8 cellular contexts compared by ENCODE assay signal in the genomic region with DNA sequence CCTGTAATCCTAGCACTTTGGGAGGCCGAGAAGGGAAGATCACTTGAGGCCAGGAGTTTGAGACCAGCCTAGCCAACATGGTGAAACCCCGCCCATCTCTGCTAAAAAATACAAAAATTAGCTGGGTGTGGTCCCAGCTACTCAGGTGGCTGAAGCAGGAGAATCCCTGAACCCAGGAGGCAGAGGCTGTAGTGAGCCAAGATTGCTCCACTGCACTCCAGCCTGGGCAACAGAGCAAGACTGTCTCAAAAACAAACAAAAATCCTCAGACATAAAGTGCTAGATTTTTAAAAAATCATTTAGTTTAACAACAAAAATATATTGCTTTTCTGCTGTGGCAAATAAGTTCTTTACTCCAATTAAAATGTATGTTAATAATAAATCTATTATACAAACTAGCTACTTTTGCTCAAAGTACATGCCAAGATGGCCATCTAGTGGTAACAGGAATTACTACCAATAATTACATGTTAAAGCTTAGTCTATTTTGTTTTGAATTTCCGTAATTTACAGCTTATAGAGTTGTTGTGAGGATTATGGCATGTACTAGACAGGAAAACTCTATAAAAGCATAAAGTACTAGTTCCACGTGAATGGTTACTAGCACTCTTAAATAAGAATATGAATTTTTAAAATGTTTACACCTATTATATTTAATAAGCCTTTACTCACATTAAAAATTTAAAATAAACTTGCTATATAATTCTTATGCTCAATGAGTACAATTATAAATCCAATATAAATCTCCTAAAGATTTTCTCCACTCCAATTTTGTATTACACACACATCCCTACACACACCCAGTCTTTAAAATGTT. TPM values are rescaled to one million over a fixed set of nuclear protein-coding genes. Genes with fewer than 3 reads are reported as not detected.
DNase-seq lines count a peak whose midpoint lies in the region; ATAC-seq, FAIRE-seq and TF ChIP-seq lines count a peak whose summit lies in the region.

No MANE protein-coding gene starts in this region.

- no peaks in the 10 kb centered on the region for H3K36me3 Mint-ChIP-seq in astrocyte (ENCODE audit: low read depth, unreplicated experiment)
- peaks cover 1% of the 10 kb centered on the region for H3K36me3 Mint-ChIP-seq in activated CD4-positive, alpha-beta memory T cell treated with anti-CD3 and anti-CD28 coated beads for 36 hours

- no peak overlapping the region for H3K4me3 Mint-ChIP-seq in astrocyte (ENCODE audit: unreplicated experiment)
- no peak overlapping the region for H3K4me3 Mint-ChIP-seq in activated CD4-positive, alpha-beta memory T cell treated with anti-CD3 and anti-CD28 coated beads for 36 hours

- H3K4me3 ChIP-seq in astrocyte (ENCODE audit: insufficient read depth, low read depth, low read length) = no peak overlapping the region
- H3K4me3 ChIP-seq in vagina = no peak overlapping the region

- H3K36me3 ChIP-seq in astrocyte (ENCODE audit: insufficient read depth, low read length) = no peaks in the 10 kb centered on the region
- H3K36me3 ChIP-seq in vagina = no peaks in the 10 kb centered on the region

- no peaks in the 10 kb centered on the region for H3K9me3 Mint-ChIP-seq in astrocyte (ENCODE audit: unreplicated experiment)
- no peaks in the 10 kb centered on the region for H3K9me3 Mint-ChIP-seq in activated CD4-positive, alpha-beta memory T cell treated with anti-CD3 and anti-CD28 coated beads for 36 hours

- no peak overlapping the region for H3K27ac Mint-ChIP-seq in astrocyte (ENCODE audit: unreplicated experiment)
- no peak overlapping the region for H3K27ac Mint-ChIP-seq in activated CD4-positive, alpha-beta memory T cell treated with anti-CD3 and anti-CD28 coated beads for 36 hours

- peak; percentile 62 for TF ChIP-seq CTCF in astrocyte (IDR thresholded peaks at IDR 0.05; ENCODE audit: insufficient read depth, low read depth, low read length)
- peak; percentile 47 to 62 (median 48) for TF ChIP-seq CTCF in vagina (IDR thresholded peaks at IDR 0.05)

- H3K27me3 Mint-ChIP-seq in astrocyte (ENCODE audit: low read depth, unreplicated experiment) = no peaks in the 10 kb centered on the region
- no peaks in the 10 kb centered on the region for H3K27me3 Mint-ChIP-seq in activated CD4-positive, alpha-beta memory T cell treated with anti-CD3 and anti-CD28 coated beads for 36 hours

- H3K4me1 ChIP-seq in astrocyte (ENCODE audit: insufficient read depth, low read length) = no peaks in the 10 kb centered on the region
- H3K4me1 ChIP-seq in vagina = no peaks in the 10 kb centered on the region

- DNase-seq in AG08396 (ENCODE audit: low spot score) (peak; percentile 17), GM12891 (ENCODE audit: insufficient read length, low spot score) (no peak), NCI-H2171 treated with DMSO at 0.1 percent for 48 hours (lab: John Stamatoyannopoulos, UW) (peak; percentile 41), astrocyte (ENCODE audit: low read depth) (peak; percentile 25), kidney glomerular epithelial cell (lab: John Stamatoyannopoulos, UW) (peak; percentile 43), vagina (ENCODE audit: extremely low spot score in 2 of 2) (no peak)
- no peak for DNase-seq in activated CD4-positive, alpha-beta memory T cell treated with anti-CD3 and anti-CD28 coated beads for 36 hours

- H3K4me1 Mint-ChIP-seq in astrocyte (ENCODE audit: low read depth, unreplicated experiment) = no peaks in the 10 kb centered on the region
- H3K4me1 Mint-ChIP-seq in activated CD4-positive, alpha-beta memory T cell treated with anti-CD3 and anti-CD28 coated beads for 36 hours (ENCODE audit: low read depth) = peaks cover 22% of the 10 kb centered on the region

- H3K9ac ChIP-seq in astrocyte (ENCODE audit: low read length) = no peak overlapping the region

- peaks cover 22% of the 10 kb centered on the region for H3K79me2 ChIP-seq in astrocyte (ENCODE audit: insufficient read depth, low read length)

- FAIRE-seq in GM12891 (lab: Jason Lieb, UNC) (peak; percentile 74), astrocyte (lab: Jason Lieb, UNC) (no peak)

- CTCF ChIA-PET in activated CD4-positive, alpha-beta memory T cell treated with anti-CD3 and anti-CD28 coated beads for 36 hours (lab: Charles Lee) = interaction anchor here (0.6 to 2.4 kb wide), 37 partner anchors 9 to 1080 kb away, joined by 3 to 26 read pairs (median 4); a partner anchor contains a TSS

- TF ChIP-seq POLR2A in GM12891 (IDR thresholded peaks at IDR 0.05; ENCODE audit: low read depth, low read length) (no peak), vagina (IDR thresholded peaks at IDR 0.05) (no peak)

- intact Hi-C loops in vagina (cut with DNase I) = no loop called here
- intact Hi-C loops in activated CD4-positive, alpha-beta memory T cell treated with anti-CD3 and anti-CD28 coated beads for 36 hours (cut with micrococcal nuclease) = loop anchor here (10.0 kb wide), 2 partner anchors 171 to 441 kb away; no protein-coding TSS in a partner anchor

- H2AFZ ChIP-seq in astrocyte (ENCODE audit: low read depth, low read length) = no peak overlapping the region

- H3K4me2 ChIP-seq in astrocyte (ENCODE audit: low read length) = no peak overlapping the region

- no peak for ATAC-seq in HG03520 (IDR thresholded peaks at IDR 0.05; ENCODE audit: unreplicated experiment)

- H3K9me3 ChIP-seq in astrocyte (ENCODE audit: insufficient read depth, low read depth, low read length) (no peaks in the 10 kb centered on the region), vagina (no peaks in the 10 kb centered on the region)

- H3K27ac ChIP-seq in astrocyte (ENCODE audit: low read depth, low read length) (no peak overlapping the region), vagina (no peak overlapping the region)

- peaks cover 1% of the 10 kb centered on the region for H4K20me1 ChIP-seq in astrocyte (ENCODE audit: insufficient read depth, low read length)

- POLR2A ChIA-PET in activated CD4-positive, alpha-beta memory T cell treated with anti-CD3 and anti-CD28 coated beads for 36 hours (lab: Charles Lee) = interaction anchor here (1.0 kb wide), 1 partner anchor 39 kb away, joined by 3 read pairs; a partner anchor contains a TSS

- H3K27me3 ChIP-seq in astrocyte (ENCODE audit: insufficient read depth, low read length) (no peaks in the 10 kb centered on the region), vagina (no peaks in the 10 kb centered on the region)

TF ChIP-seq in GM12891, 5 proteins besides CTCF, POLR2A, EP300 and RAD21:
- TF ChIP-seq SPI1 (IDR thresholded peaks at IDR 0.05; ENCODE audit: low read depth, low read length) = no peak
- no peak for TF ChIP-seq TAF1 (IDR thresholded peaks at IDR 0.05; ENCODE audit: low read depth, low read length)
- TF ChIP-seq POLR2AphosphoS5 (IDR thresholded peaks at IDR 0.05; ENCODE audit: low read depth, low read length) = no peak
TF ChIP-seq in GM12891: peak in this region for 0.

RNA-seq across cellular contexts. Expression of a gene that starts 39.0 kb away (rescaled TPM):
- polyA plus RNA-seq in GM12891 (2012; ENCODE audit: low read depth, missing spikeins) = 15.4 TPM
- total RNA-seq in astrocyte (33.5 and 35.7 TPM in 2 replicates), vagina (13.3 TPM)
- total RNA-seq in activated CD4-positive, alpha-beta memory T cell treated with anti-CD3 and anti-CD28 coated beads for 36 hours = 10 to 100 TPM; 54.1 to 58.2 TPM

RNA-seq across cellular contexts. Expression of a gene that starts 50.5 kb away (rescaled TPM):
- 0.12 TPM for polyA plus RNA-seq in GM12891 (2012; ENCODE audit: low read depth, missing spikeins)
- total RNA-seq in astrocyte (not detected in 2 replicates), vagina (0.49 TPM)
- total RNA-seq in activated CD4-positive, alpha-beta memory T cell treated with anti-CD3 and anti-CD28 coated beads for 36 hours = under 1 TPM; 0.55 to 0.87 TPM

Comparison
In these comparisons a context has a peak if more than half of its experiments do, and no peak if none do; other contexts are left out.
1. DNase-seq: peak in AG08396 (single experiment), NCI-H2171 treated with DMSO at 0.1 percent for 48 hours (single experiment), astrocyte (single experiment) and kidney glomerular epithelial cell (single experiment); none in GM12891 (single experiment), vagina (0 of 2) and activated CD4-positive, alpha-beta memory T cell treated with anti-CD3 and anti-CD28 coated beads for 36 hours (single experiment).